In the genomic region with DNA sequence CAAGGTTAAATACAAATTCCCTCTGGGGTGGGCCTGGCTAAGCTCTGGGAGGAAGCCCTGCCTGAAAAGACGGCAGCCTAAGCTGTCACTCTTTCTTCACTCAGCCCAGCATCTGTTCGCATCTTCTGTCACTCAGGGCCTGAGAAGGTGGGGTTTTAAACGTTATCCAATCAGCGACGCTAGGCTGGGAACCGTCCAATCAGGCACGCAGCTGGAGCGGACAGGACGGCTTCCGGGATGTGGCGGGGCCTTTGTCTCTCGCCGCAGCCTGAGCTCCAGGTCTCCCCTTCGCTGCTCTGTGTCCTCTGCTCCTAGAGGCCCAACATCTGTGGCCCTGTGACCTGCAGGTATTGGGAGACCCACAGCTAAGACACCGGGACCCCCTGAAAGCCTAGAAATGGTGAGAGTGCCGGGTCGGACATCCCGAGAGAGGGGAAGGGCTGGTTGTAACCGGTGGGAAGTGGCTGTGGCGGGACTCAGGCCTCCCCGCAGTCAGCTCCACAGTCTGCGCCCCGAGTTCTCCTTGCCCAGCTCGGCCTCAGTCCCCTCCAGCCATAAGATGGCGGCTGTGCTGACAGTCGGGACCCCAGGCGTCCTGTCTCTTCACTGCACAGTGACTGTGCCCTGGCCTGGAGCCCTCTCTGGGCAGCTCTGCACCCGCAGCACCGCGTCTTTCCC, we compare ENCODE assay signal across 8 cellular contexts. TPM values are rescaled to one million over a fixed set of nuclear protein-coding genes. Genes with fewer than 3 reads are reported as not detected.
DNase-seq lines count a peak whose midpoint lies in the region; ATAC-seq and TF ChIP-seq lines count a peak whose summit lies in the region.

A gene (plus strand): TSS at position 254 of the 678 bp plus-strand sequence. CDS start 144 bp downstream, at position 398.

- peaks cover 11% of the 10 kb centered on the region for H3K4me1 Mint-ChIP-seq in endodermal cell

- no peak for TF ChIP-seq CTCF in OCI-LY1 (IDR thresholded peaks at IDR 0.05; ENCODE audit: low read length)
- no peak for TF ChIP-seq CTCF in endodermal cell (conservative IDR thresholded peaks at IDR 0.05)

- H3K9me3 Mint-ChIP-seq in endodermal cell = peaks cover 30% of the 10 kb centered on the region

- H3K27ac Mint-ChIP-seq in endodermal cell = peak within 1 kb of the TSS; percentile 98

- H3K4me3 ChIP-seq in HUES64 (ENCODE audit: low read length) (peak within 1 kb of the TSS; percentile 82), OCI-LY1 (ENCODE audit: low read depth, low read length, poor library complexity, severe bottlenecking) (peak within 1 kb of the TSS; percentile 87), endodermal cell (ENCODE audit: low read length) (peak within 1 kb of the TSS; percentile 92)

- H3K36me3 ChIP-seq in HUES64 (ENCODE audit: insufficient read depth, low read length) (peaks cover 38% of the 10 kb centered on the region), OCI-LY1 (ENCODE audit: insufficient read depth, low read length) (peaks cover 38% of the 10 kb centered on the region), endodermal cell (ENCODE audit: control insufficient read depth, insufficient read depth, low read length) (peaks cover 38% of the 10 kb centered on the region)

- ATAC-seq in GM21447 (IDR thresholded peaks at IDR 0.05; ENCODE audit: unreplicated experiment) = peak; percentile 99

- H3F3A ChIP-seq in OCI-LY1 (ENCODE audit: insufficient read depth, low read length) = no peaks in the 10 kb centered on the region

- H3K36me3 Mint-ChIP-seq in endodermal cell (ENCODE audit: low read depth) = peaks cover 38% of the 10 kb centered on the region

- peak within 1 kb of the TSS; percentile 78 for H3K27ac ChIP-seq in HUES64 (ENCODE audit: low read depth, low read length)
- H3K27ac ChIP-seq in OCI-LY1 (ENCODE audit: low read depth, low read length, poor library complexity, severe bottlenecking) = peak within 1 kb of the TSS; percentile 32
- H3K27ac ChIP-seq in endodermal cell (ENCODE audit: low read depth, low read length) = peak within 1 kb of the TSS; percentile 99

- H3K9ac ChIP-seq in HUES64 (ENCODE audit: low read depth, low read length) = peak within 1 kb of the TSS; percentile 93
- peak within 1 kb of the TSS; percentile 77 for H3K9ac ChIP-seq in OCI-LY1 (ENCODE audit: low read length)
- H3K9ac ChIP-seq in endodermal cell (ENCODE audit: extremely low read depth, low read length, poor library complexity, severe bottlenecking) = peak within 1 kb of the TSS; percentile 91

- H3K27me3 ChIP-seq in HUES64 (ENCODE audit: insufficient read depth, low read length) (no peaks in the 10 kb centered on the region), OCI-LY1 (ENCODE audit: insufficient read depth, low read length) (no peaks in the 10 kb centered on the region), endodermal cell (ENCODE audit: control insufficient read depth, insufficient read depth, low read length, poor library complexity, severe bottlenecking) (no peaks in the 10 kb centered on the region)

- H4K20me1 ChIP-seq in OCI-LY1 (ENCODE audit: insufficient read depth, low read length) = no peaks in the 10 kb centered on the region

- H3K9me3 ChIP-seq in HUES64 (ENCODE audit: insufficient read depth, low read depth, low read length) (peaks cover 17% of the 10 kb centered on the region), OCI-LY1 (ENCODE audit: low read length) (peaks cover 8% of the 10 kb centered on the region), endodermal cell (ENCODE audit: control insufficient read depth, low read length) (peaks cover 38% of the 10 kb centered on the region)

- H3K27me3 Mint-ChIP-seq in endodermal cell (ENCODE audit: insufficient read depth) = no peaks in the 10 kb centered on the region

- H3K4me3 Mint-ChIP-seq in endodermal cell = peak within 1 kb of the TSS; percentile 97

- DNase-seq in D341Med (ENCODE audit: low spot score) = peak; percentile 87
- peak; percentile 79 for DNase-seq in activated CD8-positive, alpha-beta memory T cell treated with anti-CD3 and anti-CD28 coated beads, Interleukin-2, amount 50 U/mL, for 24 hours (ENCODE audit: extremely low read depth)
- peak; percentile 98 for DNase-seq in endodermal cell
- DNase-seq in mesenteric fat pad (ENCODE audit: low spot score) = peak; percentile 97
- DNase-seq in stimulated activated CD8-positive, alpha-beta memory T cell treated with anti-CD3 and anti-CD28 coated beads, Interleukin-15, amount 100 ng/mL, for 1 hour (ENCODE audit: low read depth) = peak; percentile 73

- under 1% methylated on average over 30 of the region's 30 CpGs for WGBS in HUES64
- WGBS in endodermal cell (ENCODE audit: insufficient coverage in 1 of 2, insufficient read length in 1 of 2), 2 experiments = 0 to 2% methylated on average over 17 to 30 of the region's 30 CpGs

- peaks cover 12% of the 10 kb centered on the region for H3K79me2 ChIP-seq in OCI-LY1 (ENCODE audit: insufficient read depth, low read length)

- peak within 1 kb of the TSS; percentile 81 for H3K4me2 ChIP-seq in OCI-LY1 (ENCODE audit: low read length)

- H2AFZ ChIP-seq in OCI-LY1 (ENCODE audit: low read length) = peak within 1 kb of the TSS; percentile 95

- H3K9me2 ChIP-seq in OCI-LY1 (ENCODE audit: low read depth, low read length) = no peaks in the 10 kb centered on the region

- peaks cover 15% of the 10 kb centered on the region; the same call in 1 of the 2 replicates for H3K4me1 ChIP-seq in HUES64 (ENCODE audit: insufficient read depth, low read length)
- peaks cover 11% of the 10 kb centered on the region for H3K4me1 ChIP-seq in OCI-LY1 (ENCODE audit: insufficient read depth, low read length, severe bottlenecking)
- H3K4me1 ChIP-seq in endodermal cell (ENCODE audit: control insufficient read depth, insufficient read depth, low read length) = no peaks in the 10 kb centered on the region

RNA-seq across cellular contexts. Expression of the gene that starts here (rescaled TPM):
- 18.0 TPM for polyA plus RNA-seq in HUES64 (2013, experiment 1 of 2)
- polyA plus RNA-seq in HUES64 (2013, experiment 2 of 2) = 17.9 TPM
- total RNA-seq in endodermal cell (10 to 100 TPM; 34.6 to 39.0 TPM), mesenteric fat pad (9.7 TPM)
- polyA plus RNA-seq in endodermal cell (2013, experiment 1 of 2) = 18.1 TPM
- 20.1 TPM for polyA plus RNA-seq in endodermal cell (2013, experiment 2 of 2)

Comparison
In these comparisons a context has a peak if more than half of its experiments do, and no peak if none do; other contexts are left out.
1. Peak in every context shown above with its lines: DNase-seq, ATAC-seq, H3K4me3 ChIP-seq and H3K27ac ChIP-seq.
2. H3K27ac ChIP-seq: peak in every context shown above with its lines; median percentile 99 in endodermal cell; 78 in HUES64; 32 in OCI-LY1.